In genomic region chr10:88592425-88592824, GRCh38 we compare ENCODE assay signal across 1 cellular context.
TF ChIP-seq lines count a peak whose summit lies in the region.

No MANE protein-coding gene starts in this region.

TF ChIP-seq in A549, 52 proteins besides CTCF, POLR2A, EP300 and RAD21 (continued from another document):
- TF ChIP-seq REST (IDR thresholded peaks at IDR 0.05) (no peak), MAX (IDR thresholded peaks at IDR 0.05) (no peak), SMC3 (IDR thresholded peaks at IDR 0.05) (no peak), BCL3 (IDR thresholded peaks at IDR 0.05) (no peak)
